In the genomic region with DNA sequence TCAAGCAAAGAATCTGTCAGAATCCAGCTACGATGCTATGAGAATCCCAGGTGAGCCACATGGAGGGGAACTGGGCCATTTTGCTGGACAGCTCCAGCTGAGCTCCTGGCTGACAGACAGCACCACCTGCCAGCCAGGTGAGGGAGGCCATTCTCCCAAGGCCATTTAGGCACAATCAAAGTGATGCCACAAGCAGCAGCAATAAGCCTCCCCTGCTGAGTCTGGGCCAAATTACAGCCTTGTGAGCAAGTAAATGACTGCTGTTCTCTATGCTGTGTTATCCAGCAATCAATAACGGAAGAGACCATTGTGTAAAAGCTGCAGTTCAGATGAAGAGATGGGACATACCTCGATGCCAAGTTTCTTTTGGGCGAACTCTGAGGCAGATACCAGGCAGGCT, we compare ENCODE assay signal across 12 cellular contexts.
DNase-seq lines count a peak whose midpoint lies in the region; ATAC-seq and TF ChIP-seq lines count a peak whose summit lies in the region.
"Had no signal": no experiment of that assay in that cellular context is flagged by ENCODE, and none has a peak within 500 bp of the region (broad histone marks: within the 10 kb centered on the region; RNA-seq: fewer than 3 reads in every experiment).

No MANE protein-coding gene starts in this region.

- H3K27me3 ChIP-seq in RWPE2 (ENCODE audit: insufficient read depth, poor library complexity, severe bottlenecking), result peaks cover 9% of the 10 kb centered on the region
- H3K27me3 ChIP-seq: ovary had no signal

- TF ChIP-seq CTCF in GM12872 (IDR thresholded peaks at IDR 0.05; ENCODE audit: insufficient read depth, low read depth, low read length) (0 out of 3 replicates have a peak, but pooled peaks have one; percentile 4), RWPE2 (IDR thresholded peaks at IDR 0.05; ENCODE audit: poor library complexity, severe bottlenecking) (no peak)

- H3K4me3 ChIP-seq in RWPE2 (ENCODE audit: severe bottlenecking), result no peak overlapping the region
- H3K4me3 ChIP-seq: ovary, PC-9 had no signal

- peak; percentile 48 for DNase-seq in NCI-H2029 treated with DMSO at 0.1 percent for 48 hours (lab: John Stamatoyannopoulos, UW)
- no peak for DNase-seq in RWPE2 (ENCODE audit: low spot score)
- peak; percentile 50 for DNase-seq in left kidney (ENCODE audit: low read depth, low spot score)
- DNase-seq in activated CD8-positive, alpha-beta memory T cell treated with anti-CD3 and anti-CD28 coated beads for 24 hours, result no peak
- no peak for DNase-seq in NCI-H1048 (lab: John Stamatoyannopoulos, UW)
- DNase-seq in DMS114 treated with DMSO at 0.1 percent for 48 hours (lab: John Stamatoyannopoulos, UW; ENCODE audit: unreplicated experiment), result no peak
- DNase-seq in anterior cingulate cortex (lab: John Stamatoyannopoulos, UW), result no peak
- DNase-seq: KG1; ovary; stimulated activated naive CD4-positive, alpha-beta T cell treated with Interleukin-2 at 50 U/mL for 16 hours had no signal

- no peak overlapping the region for H3K27ac ChIP-seq in RWPE2 (ENCODE audit: poor library complexity, severe bottlenecking)
- H3K27ac ChIP-seq: ovary, PC-9 had no signal

- no peaks in the 10 kb centered on the region for H3K9me3 ChIP-seq in RWPE2 (ENCODE audit: severe bottlenecking)

- no peaks in the 10 kb centered on the region for H3K4me1 ChIP-seq in RWPE2 (ENCODE audit: insufficient read depth, poor library complexity, severe bottlenecking)

- ATAC-seq in RWPE2 (ENCODE audit: low read depth), result peak; percentile 54; the same call in 2 of the 3 replicates

- H3K36me3 ChIP-seq in RWPE2 (ENCODE audit: low read depth), result no peaks in the 10 kb centered on the region
- H3K36me3 ChIP-seq: ovary had no signal

Comparison
In these comparisons a context has a peak if more than half of its experiments do, and no peak if none do; other contexts are left out.
1. DNase-seq: peak in NCI-H2029 treated with DMSO at 0.1 percent for 48 hours (single experiment) and left kidney (single experiment); none in RWPE2 (single experiment), activated CD8-positive, alpha-beta memory T cell treated with anti-CD3 and anti-CD28 coated beads for 24 hours (single experiment), NCI-H1048 (single experiment), DMS114 treated with DMSO at 0.1 percent for 48 hours (single experiment) and anterior cingulate cortex (0 of 58).